In the genomic region with DNA sequence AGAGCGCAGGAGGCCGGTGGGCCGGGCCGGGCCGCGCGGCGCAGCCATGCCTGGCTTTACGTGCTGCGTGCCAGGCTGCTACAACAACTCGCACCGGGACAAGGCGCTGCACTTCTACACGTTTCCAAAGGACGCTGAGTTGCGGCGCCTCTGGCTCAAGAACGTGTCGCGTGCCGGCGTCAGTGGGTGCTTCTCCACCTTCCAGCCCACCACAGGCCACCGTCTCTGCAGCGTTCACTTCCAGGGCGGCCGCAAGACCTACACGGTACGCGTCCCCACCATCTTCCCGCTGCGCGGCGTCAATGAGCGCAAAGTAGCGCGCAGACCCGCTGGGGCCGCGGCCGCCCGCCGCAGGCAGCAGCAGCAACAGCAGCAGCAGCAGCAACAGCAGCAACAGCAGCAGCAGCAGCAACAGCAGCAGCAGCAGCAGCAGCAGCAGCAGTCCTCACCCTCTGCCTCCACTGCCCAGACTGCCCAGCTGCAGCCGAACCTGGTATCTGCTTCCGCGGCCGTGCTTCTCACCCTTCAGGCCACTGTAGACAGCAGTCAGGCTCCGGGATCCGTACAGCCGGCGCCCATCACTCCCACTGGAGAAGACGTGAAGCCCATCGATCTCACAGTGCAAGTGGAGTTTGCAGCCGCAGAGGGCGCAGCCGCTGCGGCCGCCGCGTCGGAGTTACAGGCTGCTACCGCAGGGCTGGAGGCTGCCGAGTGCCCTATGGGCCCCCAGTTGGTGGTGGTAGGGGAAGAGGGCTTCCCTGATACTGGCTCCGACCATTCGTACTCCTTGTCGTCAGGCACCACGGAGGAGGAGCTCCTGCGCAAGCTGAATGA, we compare ENCODE assay signal across 8 cellular contexts. TPM values are rescaled to one million over a fixed set of nuclear protein-coding genes. Genes with fewer than 3 reads are reported as not detected.
DNase-seq lines count a peak whose midpoint lies in the region; FAIRE-seq and TF ChIP-seq lines count a peak whose summit lies in the region.

No MANE protein-coding gene starts in this region.

- H4K8ac ChIP-seq in mesenchymal stem cell (ENCODE audit: low read length), result peak overlapping the region; percentile 91

- H2BK120ac ChIP-seq in mesenchymal stem cell (ENCODE audit: low read depth, low read length), result no peak overlapping the region

- H3K18ac ChIP-seq in mesenchymal stem cell (ENCODE audit: low read depth in 1 of 2, low read length in 2 of 2), result peak overlapping the region; percentile 97 to 100

- H3K36me3 Mint-ChIP-seq in activated CD4-positive, alpha-beta memory T cell treated with anti-CD3 and anti-CD28 coated beads, Interleukin-2, amount 10 ng/mL, durations not matched to agents 7 days and 5 days (ENCODE audit: low read depth), result peaks cover 16% of the 10 kb centered on the region

- peak overlapping the region in 1 of 2 experiments; percentile 74 for H3K14ac ChIP-seq in mesenchymal stem cell (ENCODE audit: low read length in 2 of 2)

- peaks cover 19% of the 10 kb centered on the region for H3K4me1 ChIP-seq in mesenchymal stem cell (ENCODE audit: control insufficient read depth, insufficient read depth, low read depth, low read length)

- POLR2A ChIA-PET in activated CD4-positive, alpha-beta memory T cell treated with anti-CD3 and anti-CD28 coated beads, Interleukin-2, amount 10 ng/mL, durations not matched to agents 7 days and 5 days (lab: Charles Lee), result interaction anchor here (0.7 to 4.4 kb wide), 5 partner anchors 9 to 362 kb away, joined by 3 to 43 read pairs (median 3); a partner anchor contains a TSS

- peak; percentile 55; the same call in 2 of the 3 replicates for TF ChIP-seq CTCF in GM12872 (IDR thresholded peaks at IDR 0.05; ENCODE audit: insufficient read depth, low read depth, low read length)

- H2BK5ac ChIP-seq in mesenchymal stem cell (ENCODE audit: low read depth, low read length, poor library complexity, severe bottlenecking), result peak overlapping the region; percentile 97

- DNase-seq in HCEC 1CT (peak; percentile 52), NCI-H1092 (lab: John Stamatoyannopoulos, UW) (peak; percentile 12), mesenchymal stem cell (peak; percentile 82), RCC 7860 (ENCODE audit: low spot score) (no peak)
- DNase-seq in activated CD4-positive, alpha-beta memory T cell treated with anti-CD3 and anti-CD28 coated beads, Interleukin-2, amount 10 ng/mL, durations not matched to agents 7 days and 5 days, result peak; percentile 72
- peak; percentile 48 for DNase-seq in effector CD8-positive, alpha-beta T cell (lab: John Stamatoyannopoulos, UW)
- DNase-seq in stimulated activated CD8-positive, alpha-beta memory T cell treated with anti-CD3 and anti-CD28 coated beads, Interleukin-15, amount 100 ng/mL, for 4 hours (ENCODE audit: low read depth in 2 of 2), result peak; percentile 7 to 19

- no peak for FAIRE-seq in RCC 7860 (lab: Jason Lieb, UNC)

- peak overlapping the region; percentile 98 for H3K27ac Mint-ChIP-seq in activated CD4-positive, alpha-beta memory T cell treated with anti-CD3 and anti-CD28 coated beads, Interleukin-2, amount 10 ng/mL, durations not matched to agents 7 days and 5 days

- H3K4me3 Mint-ChIP-seq in activated CD4-positive, alpha-beta memory T cell treated with anti-CD3 and anti-CD28 coated beads, Interleukin-2, amount 10 ng/mL, durations not matched to agents 7 days and 5 days, result peak overlapping the region; percentile 94

- CTCF ChIA-PET in activated CD4-positive, alpha-beta memory T cell treated with anti-CD3 and anti-CD28 coated beads, Interleukin-2, amount 10 ng/mL, durations not matched to agents 7 days and 5 days (lab: Charles Lee), result interaction anchor here (0.8 to 4.1 kb wide), 11 partner anchors 9 to 321 kb away, joined by 3 to 22 read pairs (median 4); a partner anchor contains a TSS

- no peaks in the 10 kb centered on the region for H3K9me3 ChIP-seq in mesenchymal stem cell (ENCODE audit: control insufficient read depth, low read length)

- peaks cover 5% of the 10 kb centered on the region for H3K79me1 ChIP-seq in mesenchymal stem cell (replicated peaks; ENCODE audit: low read length, poor library complexity, severe bottlenecking)

- peak overlapping the region; percentile 92 to 96 for H3K4ac ChIP-seq in mesenchymal stem cell (ENCODE audit: low read depth in 1 of 2, low read length in 2 of 2)

- peak overlapping the region; percentile 99 for H2BK15ac ChIP-seq in mesenchymal stem cell (ENCODE audit: low read depth, poor library complexity, severe bottlenecking)

- H3K4me2 ChIP-seq in mesenchymal stem cell (ENCODE audit: low read length, poor library complexity, severe bottlenecking), result peak overlapping the region; percentile 70

- under 1% methylated on average over 63 of the region's 67 CpGs for WGBS in mesenchymal stem cell

- peak overlapping the region; percentile 43 to 74 for H3K23ac ChIP-seq in mesenchymal stem cell (ENCODE audit: low read length in 2 of 2)

- H3K36me3 ChIP-seq in mesenchymal stem cell (ENCODE audit: control insufficient read depth in 1 of 2, insufficient read depth in 2 of 2, low read depth in 1 of 2, low read length in 2 of 2), result peaks cover 4 to 9% of the 10 kb centered on the region in 2 experiments

- peak overlapping the region; percentile 89 to 92 for H3K4me3 ChIP-seq in mesenchymal stem cell (ENCODE audit: insufficient read depth in 1 of 2, low read depth in 1 of 2, low read length in 2 of 2)

- H2BK12ac ChIP-seq in mesenchymal stem cell (ENCODE audit: low read length in 2 of 2), result peak overlapping the region in 1 of 2 experiments; percentile 70

- H2AFZ ChIP-seq in mesenchymal stem cell (ENCODE audit: low read depth, low read length), result peak overlapping the region; percentile 10

- peak overlapping the region; percentile 98 for H3K9ac ChIP-seq in mesenchymal stem cell (ENCODE audit: low read length)

- peak overlapping the region; percentile 88 for H4K91ac ChIP-seq in mesenchymal stem cell (ENCODE audit: low read length)

- H2AK5ac ChIP-seq in mesenchymal stem cell (ENCODE audit: low read length, severe bottlenecking), result no peak overlapping the region

- no peaks in the 10 kb centered on the region for H3K27me3 ChIP-seq in mesenchymal stem cell (ENCODE audit: control insufficient read depth in 1 of 2, insufficient read depth in 1 of 2, low read length in 2 of 2)

- peaks cover 42% of the 10 kb centered on the region for H3K4me1 Mint-ChIP-seq in activated CD4-positive, alpha-beta memory T cell treated with anti-CD3 and anti-CD28 coated beads, Interleukin-2, amount 10 ng/mL, durations not matched to agents 7 days and 5 days

- H3K27me3 Mint-ChIP-seq in activated CD4-positive, alpha-beta memory T cell treated with anti-CD3 and anti-CD28 coated beads, Interleukin-2, amount 10 ng/mL, durations not matched to agents 7 days and 5 days, result no peaks in the 10 kb centered on the region

- H3K9me3 Mint-ChIP-seq in activated CD4-positive, alpha-beta memory T cell treated with anti-CD3 and anti-CD28 coated beads, Interleukin-2, amount 10 ng/mL, durations not matched to agents 7 days and 5 days, result no peaks in the 10 kb centered on the region

- H3K27ac ChIP-seq in mesenchymal stem cell (ENCODE audit: low read length, poor library complexity, severe bottlenecking), result peak overlapping the region; percentile 34

RNA-seq across cellular contexts. Expression of a gene that starts 0.6 kb away (rescaled TPM):
- 10 to 100 TPM; 40.6 to 42.3 TPM for total RNA-seq in activated CD4-positive, alpha-beta memory T cell treated with anti-CD3 and anti-CD28 coated beads, Interleukin-2, amount 10 ng/mL, durations not matched to agents 7 days and 5 days
- 18.6 TPM for polyA plus RNA-seq in mesenchymal stem cell (2013, experiment 1 of 2)
- polyA plus RNA-seq in mesenchymal stem cell (2013, experiment 2 of 2), result 17.6 TPM

RNA-seq across cellular contexts. Expression of a gene that starts 4.0 kb away (rescaled TPM):
- total RNA-seq in activated CD4-positive, alpha-beta memory T cell treated with anti-CD3 and anti-CD28 coated beads, Interleukin-2, amount 10 ng/mL, durations not matched to agents 7 days and 5 days, result 100 to 1,000 TPM in 1 of 2 experiments, 10 to 100 TPM in 1; 96.4 to 101 TPM
- polyA plus RNA-seq in mesenchymal stem cell (2013, experiment 1 of 2), result 230 TPM
- polyA plus RNA-seq in mesenchymal stem cell (2013, experiment 2 of 2), result 226 TPM

RNA-seq across cellular contexts. Expression of a gene that starts 4.8 kb away (rescaled TPM):
- 10 to 100 TPM; 50.2 to 53.5 TPM for total RNA-seq in activated CD4-positive, alpha-beta memory T cell treated with anti-CD3 and anti-CD28 coated beads, Interleukin-2, amount 10 ng/mL, durations not matched to agents 7 days and 5 days
- 25.8 TPM for polyA plus RNA-seq in mesenchymal stem cell (2013, experiment 1 of 2)
- polyA plus RNA-seq in mesenchymal stem cell (2013, experiment 2 of 2), result 23.6 TPM

RNA-seq across cellular contexts. Expression of a gene that starts 30.1 kb away (rescaled TPM):
- total RNA-seq in activated CD4-positive, alpha-beta memory T cell treated with anti-CD3 and anti-CD28 coated beads, Interleukin-2, amount 10 ng/mL, durations not matched to agents 7 days and 5 days, result 10 to 100 TPM; 98.4 to 99.3 TPM
- polyA plus RNA-seq in mesenchymal stem cell (2013, experiment 1 of 2), result 30.6 TPM
- polyA plus RNA-seq in mesenchymal stem cell (2013, experiment 2 of 2), result 27.9 TPM

RNA-seq across cellular contexts. Expression of a gene that starts 36.0 kb away (rescaled TPM):
- under 1 TPM; 0.20 to 0.25 TPM for total RNA-seq in activated CD4-positive, alpha-beta memory T cell treated with anti-CD3 and anti-CD28 coated beads, Interleukin-2, amount 10 ng/mL, durations not matched to agents 7 days and 5 days
- polyA plus RNA-seq in mesenchymal stem cell (2013, experiment 1 of 2), result 0.55 TPM
- polyA plus RNA-seq in mesenchymal stem cell (2013, experiment 2 of 2), result 0.44 TPM
